In genomic region chr1:173779946-173780345, GRCh38 we compare ENCODE assay signal across 17 cellular contexts. TPM values are rescaled to one million over a fixed set of nuclear protein-coding genes. Genes with fewer than 3 reads are reported as not detected.
DNase-seq lines count a peak whose midpoint lies in the region; ATAC-seq, FAIRE-seq and TF ChIP-seq lines count a peak whose summit lies in the region.
"Had no signal": no experiment of that assay in that cellular context is flagged by ENCODE, and none has a peak within 500 bp of the region (broad histone marks: within the 10 kb centered on the region; RNA-seq: fewer than 3 reads in every experiment).

No MANE protein-coding gene starts in this region.

- FAIRE-seq in GM12891 (lab: Jason Lieb, UNC): peak; percentile 47
- FAIRE-seq: G401.6 had no signal

- no peak for TF ChIP-seq CTCF in A673 (conservative IDR thresholded peaks at IDR 0.05; ENCODE audit: low read depth, low read length)

- H3K36me3 ChIP-seq in A673 (ENCODE audit: insufficient read depth, low read length, poor library complexity, severe bottlenecking): peaks cover 11% of the 10 kb centered on the region

- no peak overlapping the region for H3K4me3 ChIP-seq in A673 (ENCODE audit: low read depth, low read length, poor library complexity, severe bottlenecking)

- peaks cover 2% of the 10 kb centered on the region for H3K4me1 Mint-ChIP-seq in activated CD4-positive, alpha-beta T cell treated with anti-CD3 and anti-CD28 coated beads, Interleukin-2, amount 10 ng/mL, durations not matched to agents 7 days and 5 days
- H3K4me1 Mint-ChIP-seq in activated CD4-positive, alpha-beta T cell treated with anti-CD3 and anti-CD28 coated beads for 36 hours: no peaks in the 10 kb centered on the region
- H3K4me1 Mint-ChIP-seq: B cell had no signal

- peaks cover 57% of the 10 kb centered on the region for H3K36me3 Mint-ChIP-seq in activated CD4-positive, alpha-beta T cell treated with anti-CD3 and anti-CD28 coated beads, Interleukin-2, amount 10 ng/mL, durations not matched to agents 7 days and 5 days (ENCODE audit: low read depth)
- H3K36me3 Mint-ChIP-seq in activated CD4-positive, alpha-beta T cell treated with anti-CD3 and anti-CD28 coated beads for 36 hours (ENCODE audit: low read depth): peaks cover 22% of the 10 kb centered on the region

- H3K27me3 ChIP-seq in A673 (replicated peaks; ENCODE audit: insufficient read depth, low read depth, low read length, poor library complexity): no peaks in the 10 kb centered on the region

- no peaks in the 10 kb centered on the region for H3K9me3 Mint-ChIP-seq in activated CD4-positive, alpha-beta T cell treated with anti-CD3 and anti-CD28 coated beads, Interleukin-2, amount 10 ng/mL, durations not matched to agents 7 days and 5 days
- no peaks in the 10 kb centered on the region for H3K9me3 Mint-ChIP-seq in activated CD4-positive, alpha-beta T cell treated with anti-CD3 and anti-CD28 coated beads for 36 hours (ENCODE audit: low read depth)
- H3K9me3 Mint-ChIP-seq: CD4-positive, alpha-beta T cell had no signal

- POLR2A ChIA-PET in activated CD4-positive, alpha-beta T cell treated with anti-CD3 and anti-CD28 coated beads, Interleukin-2, amount 10 ng/mL, durations not matched to agents 7 days and 5 days (lab: Charles Lee): no interaction called here
- POLR2A ChIA-PET in activated CD4-positive, alpha-beta T cell treated with anti-CD3 and anti-CD28 coated beads for 36 hours (lab: Charles Lee): no interaction called here
- POLR2A ChIA-PET in A673 (lab: Charles Lee; ENCODE audit: low non-redundant PET): interaction anchor here (0.8 kb wide), 1 partner anchor 222 kb away, joined by 5 read pairs; no protein-coding TSS in a partner anchor

- BruUV-seq in A673 (replicated peaks; lab: Mats Ljungman, UMichigan): no TSS peak

- no peak for TF ChIP-seq POLR2A in GM12891 (IDR thresholded peaks at IDR 0.05; ENCODE audit: low read depth, low read length)

- ATAC-seq in activated CD4-positive, alpha-beta T cell treated with anti-CD3 and anti-CD28 coated beads for 36 hours: no peak

- intact Hi-C loops in activated CD4-positive, alpha-beta T cell treated with anti-CD3 and anti-CD28 coated beads for 36 hours (cut with DNase I, micrococcal nuclease): no loop called here
- intact Hi-C loops in A673 (cut with micrococcal nuclease; ENCODE audit: unreplicated experiment): no loop called here

- no peak overlapping the region for H3K27ac ChIP-seq in A673 (ENCODE audit: low read depth, low read length, poor library complexity, severe bottlenecking)
- H3K27ac ChIP-seq: 22Rv1, HL-60 had no signal

- no peaks in the 10 kb centered on the region for H3K27me3 Mint-ChIP-seq in activated CD4-positive, alpha-beta T cell treated with anti-CD3 and anti-CD28 coated beads, Interleukin-2, amount 10 ng/mL, durations not matched to agents 7 days and 5 days
- no peaks in the 10 kb centered on the region for H3K27me3 Mint-ChIP-seq in activated CD4-positive, alpha-beta T cell treated with anti-CD3 and anti-CD28 coated beads for 36 hours
- H3K27me3 Mint-ChIP-seq: B cell; CD4-positive, alpha-beta T cell had no signal

- no peaks in the 10 kb centered on the region for H3K9me3 ChIP-seq in A673 (ENCODE audit: low read depth, low read length, poor library complexity, severe bottlenecking)

- H3K27ac Mint-ChIP-seq in activated CD4-positive, alpha-beta T cell treated with anti-CD3 and anti-CD28 coated beads, Interleukin-2, amount 10 ng/mL, durations not matched to agents 7 days and 5 days: peak overlapping the region; percentile 51
- H3K27ac Mint-ChIP-seq in activated CD4-positive, alpha-beta T cell treated with anti-CD3 and anti-CD28 coated beads for 36 hours: no peak overlapping the region
- H3K27ac Mint-ChIP-seq: B cell; CD4-positive, alpha-beta T cell had no signal

- no peaks in the 10 kb centered on the region for H3K4me1 ChIP-seq in A673 (ENCODE audit: insufficient read depth, low read length, poor library complexity, severe bottlenecking)

- H3K4me3 Mint-ChIP-seq in activated CD4-positive, alpha-beta T cell treated with anti-CD3 and anti-CD28 coated beads, Interleukin-2, amount 10 ng/mL, durations not matched to agents 7 days and 5 days: no peak overlapping the region
- H3K4me3 Mint-ChIP-seq in activated CD4-positive, alpha-beta T cell treated with anti-CD3 and anti-CD28 coated beads for 36 hours: no peak overlapping the region
- H3K4me3 Mint-ChIP-seq: B cell; CD4-positive, alpha-beta T cell had no signal

- CTCF ChIA-PET in activated CD4-positive, alpha-beta T cell treated with anti-CD3 and anti-CD28 coated beads, Interleukin-2, amount 10 ng/mL, durations not matched to agents 7 days and 5 days (lab: Charles Lee): interaction anchor here (1.2 kb wide), 1 partner anchor 12 kb away, joined by 3 read pairs; no protein-coding TSS in a partner anchor
- CTCF ChIA-PET in activated CD4-positive, alpha-beta T cell treated with anti-CD3 and anti-CD28 coated beads for 36 hours (lab: Charles Lee): interaction anchor here (0.6 to 1.2 kb wide), 3 partner anchors 10 to 18 kb away, joined by 3 to 5 read pairs (median 3); no protein-coding TSS in a partner anchor
- CTCF ChIA-PET in A673 (lab: Charles Lee): no interaction called here

- DNase-seq in activated CD4-positive, alpha-beta T cell treated with anti-CD3 and anti-CD28 coated beads, Interleukin-2, amount 10 ng/mL, durations not matched to agents 7 days and 5 days: no peak
- no peak for DNase-seq in activated CD4-positive, alpha-beta T cell treated with anti-CD3 and anti-CD28 coated beads for 36 hours
- DNase-seq in A172 (ENCODE audit: low spot score): peak; percentile 19
- no peak for DNase-seq in GM12891 (ENCODE audit: insufficient read length, low spot score)
- DNase-seq in astrocyte of the hippocampus (ENCODE audit: low read depth, low spot score): peak; percentile 35
- no peak for DNase-seq in A673 (ENCODE audit: low spot score)
- no peak for DNase-seq in NCI-H2107 treated with DMSO at 0.1 percent for 48 hours (lab: John Stamatoyannopoulos, UW; ENCODE audit: unreplicated experiment)
- DNase-seq in HCEC 1CT: no peak
- DNase-seq: ACHN; C1 segment of cervical spinal cord; CD4-positive, alpha-beta T cell; DMS79; EL had no signal

TF ChIP-seq in GM12891, 5 proteins besides CTCF, POLR2A, EP300 and RAD21:
- no peak for TF ChIP-seq SPI1 (IDR thresholded peaks at IDR 0.05; ENCODE audit: low read depth, low read length)
- no peak for TF ChIP-seq TAF1 (IDR thresholded peaks at IDR 0.05; ENCODE audit: low read depth, low read length)
- TF ChIP-seq POLR2AphosphoS5 (IDR thresholded peaks at IDR 0.05; ENCODE audit: low read depth, low read length): no peak
- TF ChIP-seq POU2F2 (IDR thresholded peaks at IDR 0.05; ENCODE audit: low read depth, low read length): no peak
- TF ChIP-seq PAX5 (IDR thresholded peaks at IDR 0.05; ENCODE audit: insufficient read depth, low read length, severe bottlenecking): no peak

RNA-seq across cellular contexts. Expression of gene DARS2, which starts 44.5 kb away (rescaled TPM):
- total RNA-seq in activated CD4-positive, alpha-beta T cell treated with anti-CD3 and anti-CD28 coated beads, Interleukin-2, amount 10 ng/mL, durations not matched to agents 7 days and 5 days: 10 to 100 TPM; 28.1 to 30.8 TPM
- total RNA-seq in activated CD4-positive, alpha-beta T cell treated with anti-CD3 and anti-CD28 coated beads for 36 hours: 10 to 100 TPM; 57.2 to 62.0 TPM
- total RNA-seq in A172 (2014; rRNA removed; shearing (Covaris generic)): 40.3 and 44.7 TPM in 2 replicates
- 14.2 TPM for polyA plus RNA-seq in GM12891 (2012; ENCODE audit: low read depth, missing spikeins)
- 41.6 and 43.4 TPM in 2 replicates for total RNA-seq in A673 (2021)

RNA-seq across cellular contexts. Expression of gene CENPL, which starts 44.7 kb away (rescaled TPM):
- 10 to 100 TPM; 35.5 to 39.7 TPM for total RNA-seq in activated CD4-positive, alpha-beta T cell treated with anti-CD3 and anti-CD28 coated beads, Interleukin-2, amount 10 ng/mL, durations not matched to agents 7 days and 5 days
- 10 to 100 TPM; 26.1 to 27.2 TPM for total RNA-seq in activated CD4-positive, alpha-beta T cell treated with anti-CD3 and anti-CD28 coated beads for 36 hours
- total RNA-seq in A172 (2014; rRNA removed; shearing (Covaris generic)): 56.5 and 65.9 TPM in 2 replicates
- polyA plus RNA-seq in GM12891 (2012; ENCODE audit: low read depth, missing spikeins): 7.6 TPM
- 34.3 and 35.7 TPM in 2 replicates for total RNA-seq in A673 (2021)

Comparison
In these comparisons a context has a peak if more than half of its experiments do, and no peak if none do; other contexts are left out.
1. DNase-seq: peak in A172 (single experiment) and astrocyte of the hippocampus (single experiment); none in activated CD4-positive, alpha-beta T cell treated with anti-CD3 and anti-CD28 coated beads, Interleukin-2, amount 10 ng/mL, durations not matched to agents 7 days and 5 days (single experiment), activated CD4-positive, alpha-beta T cell treated with anti-CD3 and anti-CD28 coated beads for 36 hours (single experiment), GM12891 (single experiment), A673 (single experiment), NCI-H2107 treated with DMSO at 0.1 percent for 48 hours (single experiment) and HCEC 1CT (single experiment).